1 cellular context compared by ENCODE assay signal in the genomic region with DNA sequence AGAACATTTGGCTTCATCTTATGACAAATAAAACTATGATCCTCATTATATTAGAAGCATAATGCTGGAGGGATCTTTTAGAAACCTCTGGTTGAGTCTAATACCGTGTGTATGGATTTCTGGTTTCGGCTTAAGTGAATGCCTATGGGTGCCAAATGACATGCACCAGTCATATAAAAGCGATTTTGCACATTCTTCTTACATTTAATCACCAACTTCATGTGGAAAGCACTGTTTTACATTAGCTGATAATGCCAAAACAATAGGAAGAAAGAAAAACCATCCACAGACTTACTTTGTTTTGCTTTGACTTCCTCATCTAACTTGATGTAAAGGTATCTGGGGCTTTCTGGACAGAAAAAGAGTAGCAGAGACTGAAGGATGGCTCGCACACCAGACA.
TF ChIP-seq lines count a peak whose summit lies in the region.

No MANE protein-coding gene starts in this region.

TF ChIP-seq in GM12878, 131 proteins besides CTCF, POLR2A, EP300 and RAD21:
- no peak for TF ChIP-seq SRF (IDR thresholded peaks at IDR 0.05; ENCODE audit: low read depth in 2 of 2, low read length in 2 of 2)
- TF ChIP-seq, protein P1, sequence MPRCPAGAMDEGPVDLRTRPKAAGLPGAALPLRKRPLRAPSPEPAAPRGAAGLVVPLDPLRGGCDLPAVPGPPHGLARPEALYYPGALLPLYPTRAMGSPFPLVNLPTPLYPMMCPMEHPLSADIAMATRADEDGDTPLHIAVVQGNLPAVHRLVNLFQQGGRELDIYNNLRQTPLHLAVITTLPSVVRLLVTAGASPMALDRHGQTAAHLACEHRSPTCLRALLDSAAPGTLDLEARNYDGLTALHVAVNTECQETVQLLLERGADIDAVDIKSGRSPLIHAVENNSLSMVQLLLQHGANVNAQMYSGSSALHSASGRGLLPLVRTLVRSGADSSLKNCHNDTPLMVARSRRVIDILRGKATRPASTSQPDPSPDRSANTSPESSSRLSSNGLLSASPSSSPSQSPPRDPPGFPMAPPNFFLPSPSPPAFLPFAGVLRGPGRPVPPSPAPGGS (IDR thresholded peaks at IDR 0.05; ENCODE audit: borderline replicate concordance, insufficient read depth, low read depth, low read length, poor library complexity, severe bottlenecking) = no peak
- TF ChIP-seq BACH1 (IDR thresholded peaks at IDR 0.05; ENCODE audit: borderline replicate concordance) = no peak
